ENCODE assay signal across 28 cellular contexts in the genomic region with DNA sequence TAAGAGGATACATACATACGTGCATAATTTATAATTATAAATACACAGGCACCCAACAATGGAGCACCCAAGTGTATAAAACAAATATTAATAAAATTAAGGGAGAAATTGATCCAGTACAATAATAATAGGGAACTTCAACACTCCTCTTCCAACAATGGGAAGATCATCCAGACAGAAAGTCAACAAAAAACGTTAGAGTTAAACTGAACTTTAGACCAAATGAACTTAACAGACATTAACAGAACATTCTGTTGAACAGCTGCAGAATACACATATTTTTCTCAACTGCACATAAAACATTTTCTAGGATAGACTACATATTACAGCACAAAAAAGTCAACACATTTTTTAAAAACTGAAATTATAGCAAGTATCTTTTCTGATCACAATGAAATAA.
"Had no signal": no experiment of that assay in that cellular context is flagged by ENCODE, and none has a peak within 500 bp of the region (broad histone marks: within the 10 kb centered on the region; RNA-seq: fewer than 3 reads in every experiment).

No MANE protein-coding gene starts in this region.

- H3K4me1 Mint-ChIP-seq: natural killer cell; nephron; neural progenitor cell; stimulated activated effector memory CD8-positive, alpha-beta T cell treated with anti-CD3 and anti-CD28 coated beads, Interleukin-12 subunit alpha, Interleukin-12 subunit beta, amount 100 ng/mL, for 72 hours; stimulated activated naive B cell treated with anti-CD40 and anti-IgM and Interleukin-4, amounts not matched to agents 10 μg/mL and 1 μg/mL and 100 μg/mL, for 72 hours had no signal

- ATAC-seq: naive thymus-derived CD4-positive, alpha-beta T cell; natural killer cell; psoas muscle; right cardiac atrium; sciatic nerve; stimulated activated effector memory CD8-positive, alpha-beta T cell treated with anti-CD3 and anti-CD28 coated beads, Interleukin-12 subunit alpha, Interleukin-12 subunit beta, amount 100 ng/mL, for 72 hours; stimulated activated naive B cell treated with anti-CD40 and anti-IgM and Interleukin-4, amounts not matched to agents 10 μg/mL and 1 μg/mL and 100 μg/mL, for 72 hours had no signal

- H3K27me3 ChIP-seq: neural progenitor cell, ovary, stomach, thyroid gland, tibial nerve, upper lobe of left lung, vagina had no signal

- H3K4me2 ChIP-seq: neural progenitor cell had no signal

- H3K27me3 Mint-ChIP-seq: progenitor cell of endocrine pancreas; stimulated activated naive CD8-positive, alpha-beta T cell treated with anti-CD3 and anti-CD28 coated beads, Interleukin-15, Interleukin-2, amounts not matched to agents 100 ng/mL and 50 ng/mL, for 24 hours had no signal

- H3K36me3 Mint-ChIP-seq: naive thymus-derived CD4-positive, alpha-beta T cell; natural killer cell; neural progenitor cell; stimulated activated effector memory CD8-positive, alpha-beta T cell treated with anti-CD3 and anti-CD28 coated beads, Interleukin-12 subunit alpha, Interleukin-12 subunit beta, amount 100 ng/mL, for 72 hours; stimulated activated naive B cell treated with anti-CD40 and anti-IgM and Interleukin-4, amounts not matched to agents 10 μg/mL and 1 μg/mL and 100 μg/mL, for 72 hours had no signal

- DNase-seq: naive thymus-derived CD4-positive, alpha-beta T cell; natural killer cell; occipital lobe; ovary; posterior cingulate gyrus; psoas muscle; right cardiac atrium; stimulated activated CD4-positive, alpha-beta T cell treated with anti-CD3 and anti-CD28 coated beads, Interleukin-15, amount 100 ng/mL, for 24 hours; stimulated activated CD4-positive, alpha-beta T cell treated with anti-CD3 and anti-CD28 coated beads, Interleukin-2, amount 100 ng/mL, for 24 hours; stimulated activated CD4-positive, alpha-beta T cell treated with anti-CD3 and anti-CD28 coated beads, Interleukin-2, amount 100 ng/mL, for 48 hours; stimulated activated CD4-positive, alpha-beta T cell treated with anti-CD3 and anti-CD28 coated beads, Interleukin-4, amount 100 ng/mL, for 24 hours; stimulated activated naive B cell treated with anti-CD40 and anti-IgM and Interleukin-4, amounts not matched to agents 10 μg/mL and 1 μg/mL and 100 μg/mL, for 72 hours; stimulated activated naive CD4-positive, alpha-beta T cell treated with Interleukin-2 at 50 U/mL for 16 hours; stomach; thyroid gland; trophoblast cell; upper lobe of left lung had no signal

- H3K9me3 Mint-ChIP-seq: nephron; neural progenitor cell; stimulated activated naive CD8-positive, alpha-beta T cell treated with anti-CD3 and anti-CD28 coated beads, Interleukin-15, Interleukin-2, amounts not matched to agents 100 ng/mL and 50 ng/mL, for 24 hours had no signal

- H3K9me3 ChIP-seq: ovary, psoas muscle, stomach, thoracic aorta, thyroid gland, tibial nerve, upper lobe of left lung, vagina had no signal

- H3K4me3 ChIP-seq: neural progenitor cell, ovary, psoas muscle, skin epidermis, stomach, thoracic aorta, thyroid gland, tibial nerve, upper lobe of left lung, vagina had no signal

- H3K79me2 ChIP-seq: parathyroid adenoma had no signal

- H3K4me1 ChIP-seq: neural progenitor cell, parathyroid adenoma, psoas muscle, stomach, thyroid gland, tibial nerve, upper lobe of left lung, vagina had no signal

- H3K4me3 Mint-ChIP-seq: naive thymus-derived CD4-positive, alpha-beta T cell; natural killer cell; nephron; neural progenitor cell; stimulated activated effector memory CD8-positive, alpha-beta T cell treated with anti-CD3 and anti-CD28 coated beads, Interleukin-12 subunit alpha, Interleukin-12 subunit beta, amount 100 ng/mL, for 72 hours; stimulated activated naive B cell treated with anti-CD40 and anti-IgM and Interleukin-4, amounts not matched to agents 10 μg/mL and 1 μg/mL and 100 μg/mL, for 72 hours; stimulated activated naive CD8-positive, alpha-beta T cell treated with anti-CD3 and anti-CD28 coated beads, Interleukin-15, Interleukin-2, amounts not matched to agents 100 ng/mL and 50 ng/mL, for 24 hours had no signal

- H3K27ac Mint-ChIP-seq: naive thymus-derived CD4-positive, alpha-beta T cell; natural killer cell; nephron; neural progenitor cell; progenitor cell of endocrine pancreas; stimulated activated effector memory CD8-positive, alpha-beta T cell treated with anti-CD3 and anti-CD28 coated beads, Interleukin-12 subunit alpha, Interleukin-12 subunit beta, amount 100 ng/mL, for 72 hours; stimulated activated naive B cell treated with anti-CD40 and anti-IgM and Interleukin-4, amounts not matched to agents 10 μg/mL and 1 μg/mL and 100 μg/mL, for 72 hours; stimulated activated naive CD8-positive, alpha-beta T cell treated with anti-CD3 and anti-CD28 coated beads, Interleukin-15, Interleukin-2, amounts not matched to agents 100 ng/mL and 50 ng/mL, for 24 hours had no signal

- H2AFZ ChIP-seq: neural progenitor cell, parathyroid adenoma had no signal

- H3K27ac ChIP-seq: neural progenitor cell, ovary, parathyroid adenoma, psoas muscle, skin epidermis, stomach, thoracic aorta, thyroid gland, tibial nerve, upper lobe of left lung, vagina had no signal

- H3K36me3 ChIP-seq: ovary, stomach, thoracic aorta, thyroid gland, tibial nerve, upper lobe of left lung, vagina had no signal

- H3K9ac ChIP-seq: neural progenitor cell, parathyroid adenoma had no signal
